ENCODE assay signal across 2 cellular contexts in genomic region chr1:210700083-210700482, GRCh38.
TF ChIP-seq lines count a peak whose summit lies in the region.

No MANE protein-coding gene starts in this region.

TF ChIP-seq in liver, 16 proteins besides CTCF, POLR2A, EP300 and RAD21 (continued from another document):
- TF ChIP-seq FOXA2 (IDR thresholded peaks at IDR 0.05) (no peak), JUND (IDR thresholded peaks at IDR 0.05) (no peak), GABPA (IDR thresholded peaks at IDR 0.05 in 1 of 2, conservative IDR thresholded peaks at IDR 0.05 in 1 of 2) (no peak), ZBTB33 (IDR thresholded peaks at IDR 0.05) (no peak), MAX (IDR thresholded peaks at IDR 0.05) (no peak)

TF ChIP-seq in HepG2, 621 proteins besides CTCF, POLR2A, EP300 and RAD21 (continued from another document):
- TF ChIP-seq KIAA2018 (CRISPR knock-in tag; IDR thresholded peaks at IDR 0.05; ENCODE audit: borderline replicate concordance) = no peak
